Comparison of ENCODE assay signal across 16 cellular contexts in genomic region chr1:18007391-18008106, GRCh38.
A peak's percentile ranks its signal among the peaks of the same experiment; 100 is the strongest.
DNase-seq lines count a peak whose midpoint lies in the region; ATAC-seq and TF ChIP-seq lines count a peak whose summit lies in the region.
"Had no signal": no experiment of that assay in that cellular context is flagged by ENCODE, and none has a peak within 500 bp of the region (broad histone marks: within the 10 kb centered on the region; RNA-seq: fewer than 3 reads in every experiment).

No MANE protein-coding gene starts in this region.

- peaks cover 0 to 21% (median 9%) of the 10 kb centered on the region in 3 donors for H3K27me3 ChIP-seq in psoas muscle (ENCODE audit: insufficient read depth in 3 of 3, low read length in 2 of 3)
- H3K27me3 ChIP-seq: BE2C had no signal

- H3K27ac ChIP-seq in cingulate gyrus (ENCODE audit: low read depth, low read length) (peak overlapping the region; percentile 10), psoas muscle (no peak overlapping the region)
- H3K27ac ChIP-seq: A549, C4-2B had no signal

- intact Hi-C loops in psoas muscle (cut with DNase I) (no loop called here), lower leg skin (cut with DNase I; ENCODE audit: low total_unique reads) (no loop called here)

- WGBS in psoas muscle, 3 donors = 14 to 22% (median 17%) methylated on average over 14 of the region's 14 CpGs
- WGBS in lower leg skin, 2 donors = 55 to 57% methylated on average over 14 of the region's 14 CpGs

- H3K9me3 ChIP-seq in psoas muscle = no peaks in the 10 kb centered on the region
- H3K9me3 ChIP-seq: A549, BE2C had no signal

- DNase-seq in NCI-H1694 (lab: John Stamatoyannopoulos, UW) (peak; percentile 17), NCI-H2171 (lab: John Stamatoyannopoulos, UW) (peak; percentile 52), psoas muscle (peak in 1 of 2 donors; percentile 71), NCI-H2081 treated with DMSO at 0.1 percent for 48 hours (lab: John Stamatoyannopoulos, UW) (no peak), lower leg skin (ENCODE audit: low spot score in 2 of 2) (no peak)
- DNase-seq: BE2C; CD4-positive, alpha-beta memory T cell; DND-41; GF-D8; HCEC 1CT; HFFc6 had no signal

- H3K4me1 ChIP-seq in psoas muscle = no peaks in the 10 kb centered on the region
- H3K4me1 ChIP-seq: A549, BE2C had no signal

- TF ChIP-seq POLR2A in lower leg skin (IDR thresholded peaks at IDR 0.05) = no peak

- no peak overlapping the region for H3K4me3 ChIP-seq in psoas muscle
- no peak overlapping the region for H3K4me3 ChIP-seq in lower leg skin (ENCODE audit: low read depth, poor library complexity, severe bottlenecking)
- H3K4me3 ChIP-seq: A549 had no signal

- TF ChIP-seq CTCF in psoas muscle (IDR thresholded peaks at IDR 0.05) (no peak), lower leg skin (IDR thresholded peaks at IDR 0.05) (no peak)

- ATAC-seq in psoas muscle = peak in 3 of 4 donors; percentile 37 to 64 (median 39)
- no peak for ATAC-seq in HG03025 (IDR thresholded peaks at IDR 0.05; ENCODE audit: low FRiP score, unreplicated experiment)
- ATAC-seq: A549, HepG2 had no signal

- no peaks in the 10 kb centered on the region for H3K36me3 ChIP-seq in psoas muscle (ENCODE audit: insufficient read depth in 1 of 2, low read depth in 1 of 2)
- H3K36me3 ChIP-seq: BE2C had no signal

Comparison
In these comparisons a context has a peak if more than half of its experiments do, and no peak if none do; other contexts are left out.
1. DNase-seq: peak in NCI-H1694 (single experiment) and NCI-H2171 (single experiment); none in NCI-H2081 treated with DMSO at 0.1 percent for 48 hours (single experiment) and lower leg skin (0 of 2).